ENCODE assay signal across 9 cellular contexts in genomic region chr6:116462516-116462915, GRCh38. TPM values are rescaled to one million over a fixed set of nuclear protein-coding genes. Genes with fewer than 3 reads are reported as not detected.
DNase-seq lines count a peak whose midpoint lies in the region; ATAC-seq and TF ChIP-seq lines count a peak whose summit lies in the region.
"Had no signal": no experiment of that assay in that cellular context is flagged by ENCODE, and none has a peak within 500 bp of the region (broad histone marks: within the 10 kb centered on the region; RNA-seq: fewer than 3 reads in every experiment).

No MANE protein-coding gene starts in this region.

- H3K4me3 ChIP-seq in BLaER1 (peak overlapping the region; percentile 60), Loucy (ENCODE audit: low read length, poor library complexity, severe bottlenecking) (peak overlapping the region; percentile 81), gastroesophageal sphincter (peak overlapping the region; percentile 25 to 55), stomach smooth muscle (ENCODE audit: low read length in 2 of 2) (peak overlapping the region; percentile 63 to 72)

- in situ Hi-C loops in KBM-7 (cut with MboI; ENCODE audit: low pct_unique_long_range_greater_than_20kb, low sequenced_read_pairs) = no loop called here

- no peak for TF ChIP-seq POLR2A in gastroesophageal sphincter (IDR thresholded peaks at IDR 0.05)

- DNase-seq in GM20000 (ENCODE audit: low spot score) (peak; percentile 31), T1000 (lab: John Stamatoyannopoulos, UW) (no peak), KBM-7 (no peak), NCI-H2107 (lab: John Stamatoyannopoulos, UW) (no peak)

- H3K79me2 ChIP-seq in Loucy (ENCODE audit: insufficient read depth, low read length) = peaks cover 3% of the 10 kb centered on the region; the same call in 1 of the 2 replicates

- H3K4me2 ChIP-seq in BLaER1 = peak overlapping the region; percentile 58
- H3K4me2 ChIP-seq in Loucy (ENCODE audit: low read depth, low read length, poor library complexity, severe bottlenecking) = peak overlapping the region; percentile 75

- no peak for TF ChIP-seq EP300 in gastroesophageal sphincter (IDR thresholded peaks at IDR 0.05)

- WGBS in gastroesophageal sphincter (ENCODE audit: low coverage in 1 of 2), 2 donors = 84 to 90% methylated on average over 4 to 9 of the region's 11 CpGs

- H3K4me1 ChIP-seq in BLaER1 = peaks cover 10% of the 10 kb centered on the region; the same call in 1 of the 2 replicates
- peaks cover 34% of the 10 kb centered on the region for H3K4me1 ChIP-seq in Loucy (ENCODE audit: insufficient read depth, low read length, poor library complexity, severe bottlenecking)
- peaks cover 0 to 13% (median 0%) of the 10 kb centered on the region in 3 donors for H3K4me1 ChIP-seq in gastroesophageal sphincter
- peaks cover 3% of the 10 kb centered on the region for H3K4me1 ChIP-seq in stomach smooth muscle (ENCODE audit: control insufficient read depth, insufficient read depth, low read length)

- H3K36me3 ChIP-seq in BLaER1 (no peaks in the 10 kb centered on the region), Loucy (ENCODE audit: insufficient read depth, low read length) (no peaks in the 10 kb centered on the region), gastroesophageal sphincter (no peaks in the 10 kb centered on the region), stomach smooth muscle (ENCODE audit: control insufficient read depth in 2 of 2, insufficient read depth in 2 of 2, low read length in 2 of 2) (no peaks in the 10 kb centered on the region)

- H3K27ac ChIP-seq in BLaER1 = no peak overlapping the region
- peak overlapping the region in 1 of 4 donors; percentile 50 for H3K27ac ChIP-seq in gastroesophageal sphincter
- no peak overlapping the region for H3K27ac ChIP-seq in stomach smooth muscle (ENCODE audit: low read length)

- H4K20me1 ChIP-seq in BLaER1 (no peaks in the 10 kb centered on the region), Loucy (ENCODE audit: insufficient read depth, low read length, poor library complexity, severe bottlenecking) (no peaks in the 10 kb centered on the region)

- no peaks in the 10 kb centered on the region for H3K9me2 ChIP-seq in Loucy (replicated peaks; ENCODE audit: low read depth, low read length)

- no peak overlapping the region for H3K9ac ChIP-seq in BLaER1
- peak overlapping the region; percentile 70 for H3K9ac ChIP-seq in Loucy (ENCODE audit: low read depth, low read length, poor library complexity, severe bottlenecking)
- H3K9ac ChIP-seq in stomach smooth muscle (ENCODE audit: low read length in 2 of 2) = no peak overlapping the region

- H3K27me3 ChIP-seq in BLaER1 (peaks cover 30% of the 10 kb centered on the region), Loucy (ENCODE audit: insufficient read depth, low read length, poor library complexity, severe bottlenecking) (no peaks in the 10 kb centered on the region), gastroesophageal sphincter (peaks cover 19% of the 10 kb centered on the region), stomach smooth muscle (ENCODE audit: control insufficient read depth in 1 of 2, insufficient read depth in 2 of 2, low read length in 2 of 2) (peaks cover 7 to 19% of the 10 kb centered on the region in 2 donors)

- H3F3A ChIP-seq in Loucy (ENCODE audit: low read depth) = peaks cover 3% of the 10 kb centered on the region; the same call in 1 of the 2 replicates

- H2AFZ ChIP-seq in Loucy (ENCODE audit: low read length) = peak overlapping the region; percentile 90

- ATAC-seq in gastroesophageal sphincter = no peak
- ATAC-seq: HCT116 had no signal

- H3K9me3 ChIP-seq in BLaER1 (peaks cover 11% of the 10 kb centered on the region), Loucy (ENCODE audit: insufficient read depth, low read depth, low read length) (no peaks in the 10 kb centered on the region), gastroesophageal sphincter (no peaks in the 10 kb centered on the region), stomach smooth muscle (ENCODE audit: control insufficient read depth in 2 of 2, low read length in 2 of 2) (no peaks in the 10 kb centered on the region)

- TF ChIP-seq CTCF in GM20000 (IDR thresholded peaks at IDR 0.05; ENCODE audit: extremely low read depth, missing control alignments) (no peak), Loucy (conservative IDR thresholded peaks at IDR 0.05; ENCODE audit: low read length) (no peak), gastroesophageal sphincter (IDR thresholded peaks at IDR 0.05) (no peak)

RNA-seq across cellular contexts. Expression of gene CALHM6, which starts 1.3 kb away (rescaled TPM):
- total RNA-seq in gastroesophageal sphincter = 1 to 10 TPM in 2 of 4 donors, under 1 TPM in 1, not detected in 1; 0.50 to 6.9 (median 4.2) TPM

RNA-seq across cellular contexts. Expression of gene CALHM5, which starts 48.9 kb away (rescaled TPM):
- 1 to 10 TPM in 3 of 4 donors, under 1 TPM in 1; 0.81 to 6.0 (median 3.0) TPM for total RNA-seq in gastroesophageal sphincter
